ENCODE assay signal across 25 cellular contexts in genomic region chr9:129397335-129397734, GRCh38.
"Had no signal": no experiment of that assay in that cellular context is flagged by ENCODE, and none has a peak within 500 bp of the region (broad histone marks: within the 10 kb centered on the region; RNA-seq: fewer than 3 reads in every experiment).

No MANE protein-coding gene starts in this region.

- H3K4me1 ChIP-seq: colonic mucosa, foreskin keratinocyte, gastrocnemius medialis had no signal

- ATAC-seq: effector memory CD8-positive, alpha-beta T cell; esophagus mucosa; foreskin keratinocyte; gastrocnemius medialis; heart right ventricle; left cardiac atrium; left lung; left ventricle myocardium superior; lower lobe of right lung; mucosa of descending colon had no signal

- DNase-seq: colonic mucosa; cortex of kidney; effector CD8-positive, alpha-beta T cell; effector memory CD8-positive, alpha-beta T cell; endodermal cell; erythroblast; foreskin keratinocyte; gastrocnemius medialis; glutamatergic neuron; heart right ventricle; hippocampal formation; left ventricle myocardium superior; lower lobe of right lung; mesenchymal stem cell; mucosa of descending colon; naive B cell had no signal

- H3K27ac ChIP-seq: colonic mucosa, epithelial cell of prostate, foreskin keratinocyte, gastrocnemius medialis, heart right ventricle, left lung, lower lobe of right lung had no signal

- H3K36me3 ChIP-seq: colonic mucosa, gastrocnemius medialis, heart right ventricle, left lung, lower lobe of right lung had no signal

- H3K27me3 Mint-ChIP-seq: effector memory CD8-positive, alpha-beta T cell had no signal

- H3K9me3 ChIP-seq: colonic mucosa, gastrocnemius medialis, heart right ventricle, left lung, lower lobe of right lung, mucosa of descending colon had no signal

- FAIRE-seq: endometrium, islet of Langerhans, keratinocyte had no signal

- H3K4me3 Mint-ChIP-seq: dendritic cell treated with granulocyte-macrophage colony-stimulating factor and Interleukin-4, amounts not matched to agents 40 ng/mL and 50 ng/mL, for 4 days; effector memory CD8-positive, alpha-beta T cell; endodermal cell; mesothelial cell of epicardium; naive B cell had no signal

- H3K27ac Mint-ChIP-seq: dendritic cell treated with granulocyte-macrophage colony-stimulating factor and Interleukin-4, amounts not matched to agents 40 ng/mL and 50 ng/mL, for 4 days; effector memory CD8-positive, alpha-beta T cell; endodermal cell; mesothelial cell of epicardium; naive B cell had no signal

- H3K36me3 Mint-ChIP-seq: mesothelial cell of epicardium, naive B cell had no signal

- H3K9me3 Mint-ChIP-seq: dendritic cell treated with granulocyte-macrophage colony-stimulating factor and Interleukin-4, amounts not matched to agents 40 ng/mL and 50 ng/mL, for 4 days; effector memory CD8-positive, alpha-beta T cell; endodermal cell; mesothelial cell of epicardium; naive B cell had no signal

- H3K4me3 ChIP-seq: colonic mucosa, gastrocnemius medialis, heart right ventricle, left lung, lower lobe of right lung, mucosa of descending colon had no signal

- H3K27me3 ChIP-seq: colonic mucosa, left lung had no signal
